In the genomic region with DNA sequence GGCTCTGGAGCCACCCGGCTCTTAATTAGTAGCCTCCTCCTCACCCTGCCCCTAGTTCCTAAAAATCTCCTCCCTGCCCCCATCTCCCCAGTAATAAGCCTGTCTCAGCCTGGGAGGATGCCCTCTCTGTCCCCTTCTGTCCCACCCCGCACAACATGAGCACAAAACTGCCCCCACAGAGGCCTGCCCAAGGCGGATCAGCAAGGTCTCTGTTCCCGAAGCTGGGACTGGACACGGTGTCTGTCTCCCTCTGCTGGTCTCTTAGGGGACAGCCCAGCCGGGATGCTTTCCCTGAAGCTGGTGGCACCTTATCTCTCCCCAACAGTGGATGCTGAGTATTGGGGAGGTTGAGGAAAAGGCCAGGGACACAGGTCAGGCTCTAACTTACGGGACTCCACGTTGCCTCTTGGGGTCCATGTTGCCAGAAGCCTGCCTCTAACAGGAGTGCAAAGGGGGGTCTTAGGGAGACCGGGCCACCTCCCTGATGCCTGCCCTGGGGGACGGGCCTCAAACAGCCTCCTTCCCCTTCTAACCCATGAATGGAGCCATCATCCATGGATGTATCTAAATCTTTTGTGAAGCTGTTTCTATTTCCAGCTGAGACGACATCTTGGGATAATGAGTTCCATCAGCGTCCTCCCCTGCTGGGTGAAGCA, we compare ENCODE assay signal across 1 cellular context.
TF ChIP-seq lines count a peak whose summit lies in the region.

No MANE protein-coding gene starts in this region.

TF ChIP-seq in HEK293, 187 proteins besides CTCF, POLR2A, EP300 and RAD21 (continued from another document):
- TF ChIP-seq ZNF544 (tag by site-specific recombination; IDR thresholded peaks at IDR 0.05): no peak
- TF ChIP-seq ZNF660 (tag by site-specific recombination; IDR thresholded peaks at IDR 0.05): 0 out of 2 replicates have a peak, but pooled peaks have one; percentile 31
